1 cellular context compared by ENCODE assay signal in the genomic region with DNA sequence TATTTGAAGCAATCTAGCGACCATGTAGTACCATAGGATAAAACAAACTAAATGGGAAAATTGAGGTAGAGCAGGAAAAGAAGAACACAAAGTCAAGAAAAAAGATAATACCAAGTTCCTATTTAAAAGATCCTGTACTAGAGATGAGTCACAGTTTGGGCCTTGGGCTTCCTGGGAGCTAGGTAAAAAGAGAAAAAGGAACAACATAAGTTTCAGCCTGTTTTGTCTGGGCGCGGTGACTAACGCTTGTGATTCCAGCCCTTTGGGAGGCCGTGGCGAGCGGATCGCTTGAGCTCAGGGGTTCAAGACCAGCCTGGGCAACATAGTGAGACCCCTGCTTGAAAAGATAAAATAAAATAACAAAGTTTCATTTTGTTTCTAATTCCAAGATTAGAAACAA.
TF ChIP-seq lines count a peak whose summit lies in the region.

No MANE protein-coding gene starts in this region.

TF ChIP-seq in endothelial cell of umbilical vein, 7 proteins besides CTCF, POLR2A, EP300 and RAD21 (continued from another document):
- TF ChIP-seq, protein P1, sequence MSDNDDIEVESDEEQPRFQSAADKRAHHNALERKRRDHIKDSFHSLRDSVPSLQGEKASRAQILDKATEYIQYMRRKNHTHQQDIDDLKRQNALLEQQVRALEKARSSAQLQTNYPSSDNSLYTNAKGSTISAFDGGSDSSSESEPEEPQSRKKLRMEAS (IDR thresholded peaks at IDR 0.05; ENCODE audit: insufficient read depth, insufficient read length) = no peak
- no peak for TF ChIP-seq JUN (IDR thresholded peaks at IDR 0.05; ENCODE audit: borderline replicate concordance, insufficient read depth, insufficient read length, low read depth)
